ENCODE assay signal across 36 cellular contexts in the genomic region with DNA sequence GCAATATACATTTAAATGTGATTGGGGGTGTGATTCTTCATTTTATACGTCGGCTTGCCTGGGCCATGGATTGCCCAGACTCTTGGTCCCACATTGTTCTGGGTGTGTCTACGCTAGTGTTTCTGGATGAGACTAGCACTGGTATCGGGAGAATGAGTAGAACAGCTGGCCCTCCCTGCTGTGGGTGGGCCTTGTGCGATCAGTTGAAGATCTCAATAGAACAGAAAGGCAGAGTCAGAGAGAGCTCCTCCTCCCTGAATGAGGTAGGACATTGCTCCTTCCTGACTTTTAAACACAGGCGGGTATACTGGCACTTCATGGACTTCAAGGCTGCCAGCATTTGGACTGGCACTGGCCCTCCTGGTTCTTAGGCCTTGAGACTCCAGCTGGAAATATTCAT.
"Had no signal": no experiment of that assay in that cellular context is flagged by ENCODE, and none has a peak within 500 bp of the region (broad histone marks: within the 10 kb centered on the region; RNA-seq: fewer than 3 reads in every experiment).

No MANE protein-coding gene starts in this region.

- H3K36me3 ChIP-seq: MG63 had no signal

- H3K27me3 ChIP-seq: MG63 had no signal

- H3K9me3 ChIP-seq: MG63 had no signal

- DNase-seq: Karpas-422, Kasumi-1, MG63, MM.1S, MV-4-11, NCI-H1048, NCI-H1092, NCI-H1092 treated with DMSO at 0.1 percent for 48 hours, NCI-H1105, NCI-H1105 treated with DMSO at 0.1 percent for 48 hours, NCI-H1417, NCI-H1417 treated with DMSO at 0.1 percent for 48 hours, NCI-H1436, NCI-H1436 treated with DMSO at 0.1 percent for 48 hours, NCI-H146, NCI-H1694, NCI-H1694 treated with DMSO at 0.1 percent for 48 hours, NCI-H187, NCI-H187 treated with DMSO at 0.1 percent for 48 hours, NCI-H1930, NCI-H2029, NCI-H2029 treated with DMSO at 0.1 percent for 48 hours, NCI-H2081, NCI-H2081 treated with DMSO at 0.1 percent for 48 hours, NCI-H2107, NCI-H2171, NCI-H2171 treated with DMSO at 0.1 percent for 48 hours, NCI-H2227 treated with DMSO at 0.1 percent for 48 hours, NCI-H226, NCI-H345, NCI-H446, NCI-H446 treated with DMSO at 0.1 percent for 48 hours, NCI-H510A, NCI-H510A treated with DMSO at 0.1 percent for 48 hours, NCI-H524, NCI-H524 treated with DMSO at 0.1 percent for 48 hours had no signal

- H3K4me3 ChIP-seq: MG63 had no signal
